ENCODE assay signal across 12 cellular contexts in the genomic region with DNA sequence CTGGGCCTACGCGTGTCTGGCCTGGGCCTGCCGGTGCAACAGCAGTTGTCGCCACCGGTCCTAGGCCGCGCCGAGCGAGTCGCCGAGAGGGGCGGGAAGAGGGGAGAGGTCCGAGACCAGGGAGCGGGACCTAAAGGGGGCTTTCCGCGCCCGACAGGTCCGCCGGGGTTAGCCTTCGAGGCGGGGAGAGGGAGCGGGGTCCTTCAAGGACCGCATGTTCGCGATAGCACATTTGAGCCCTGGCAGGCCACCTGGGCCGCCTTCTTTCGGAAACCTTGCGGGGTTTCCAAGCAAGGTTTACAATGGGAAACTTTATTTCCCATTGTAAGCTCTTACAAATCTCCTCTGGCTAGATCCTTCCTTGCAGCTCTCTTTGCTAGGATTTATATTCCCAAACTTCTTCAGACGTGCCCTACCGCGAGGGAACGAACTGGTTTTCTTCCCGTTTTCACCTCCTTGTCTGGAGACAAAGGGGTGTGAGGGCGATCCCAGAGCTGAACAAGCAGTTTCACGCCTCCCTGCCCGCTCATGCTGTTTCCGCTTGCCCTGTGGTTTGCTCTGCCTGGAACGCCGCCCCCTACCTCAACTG. TPM values are rescaled to one million over a fixed set of nuclear protein-coding genes. Genes with fewer than 3 reads are reported as not detected.
A peak's percentile ranks its signal among the peaks of the same experiment; 100 is the strongest.
DNase-seq lines count a peak whose midpoint lies in the region; ATAC-seq and TF ChIP-seq lines count a peak whose summit lies in the region.
"Had no signal": no experiment of that assay in that cellular context is flagged by ENCODE, and none has a peak within 500 bp of the region (broad histone marks: within the 10 kb centered on the region; RNA-seq: fewer than 3 reads in every experiment).

No MANE protein-coding gene starts in this region.

- peaks cover 11% of the 10 kb centered on the region for H3K4me1 Mint-ChIP-seq in activated naive CD8-positive, alpha-beta T cell (ENCODE audit: low read depth)
- peaks cover 2% of the 10 kb centered on the region for H3K4me1 Mint-ChIP-seq in activated naive CD8-positive, alpha-beta T cell treated with anti-CD3 and anti-CD28 coated beads for 36 hours
- H3K4me1 Mint-ChIP-seq in naive B cell (peaks cover 13 to 21% (median 13%) of the 10 kb centered on the region in 3 donors), type B pancreatic cell (ENCODE audit: unreplicated experiment) (peaks cover 8% of the 10 kb centered on the region)

- no peaks in the 10 kb centered on the region for H3K9me3 Mint-ChIP-seq in activated naive CD8-positive, alpha-beta T cell (ENCODE audit: low read depth)
- no peaks in the 10 kb centered on the region for H3K9me3 Mint-ChIP-seq in activated naive CD8-positive, alpha-beta T cell treated with anti-CD3 and anti-CD28 coated beads for 36 hours
- H3K9me3 Mint-ChIP-seq in naive B cell (peaks cover 0 to 10% (median 5%) of the 10 kb centered on the region in 7 donors), type B pancreatic cell (no peaks in the 10 kb centered on the region)

- DNase-seq in activated naive CD8-positive, alpha-beta T cell treated with anti-CD3 and anti-CD28 coated beads for 36 hours: no peak
- DNase-seq in coronary artery (ENCODE audit: low spot score): no peak
- DNase-seq in naive B cell: no peak
- no peak for DNase-seq in type B pancreatic cell (ENCODE audit: extremely low spot score, unreplicated experiment)
- DNase-seq in DMS153 (lab: John Stamatoyannopoulos, UW): no peak
- no peak for DNase-seq in activated effector memory CD4-positive, alpha-beta T cell treated with anti-CD3 and anti-CD28 coated beads, Interleukin-2, amount 50 U/mL, for 16 hours
- DNase-seq: thyroid gland had no signal

- ATAC-seq in naive B cell (ENCODE audit: low read depth in 2 of 2): no peak
- no peak for ATAC-seq in HG02973 (IDR thresholded peaks at IDR 0.05; ENCODE audit: unreplicated experiment)

- no peak overlapping the region for H3K27ac ChIP-seq in coronary artery
- H3K27ac ChIP-seq: thyroid gland had no signal

- H3K4me3 Mint-ChIP-seq in activated naive CD8-positive, alpha-beta T cell: peak overlapping the region; percentile 68
- H3K4me3 Mint-ChIP-seq in activated naive CD8-positive, alpha-beta T cell treated with anti-CD3 and anti-CD28 coated beads for 36 hours: no peak overlapping the region
- peak overlapping the region; percentile 7 to 76 (median 66) for H3K4me3 Mint-ChIP-seq in naive B cell
- peak overlapping the region; percentile 81 for H3K4me3 Mint-ChIP-seq in type B pancreatic cell

- H3K36me3 Mint-ChIP-seq in activated naive CD8-positive, alpha-beta T cell: peaks cover 5% of the 10 kb centered on the region
- peaks cover 1% of the 10 kb centered on the region for H3K36me3 Mint-ChIP-seq in activated naive CD8-positive, alpha-beta T cell treated with anti-CD3 and anti-CD28 coated beads for 36 hours
- H3K36me3 Mint-ChIP-seq in naive B cell (peaks cover 0 to 9% of the 10 kb centered on the region in 2 donors), type B pancreatic cell (peaks cover 3% of the 10 kb centered on the region)

- H3K27me3 Mint-ChIP-seq in activated naive CD8-positive, alpha-beta T cell: peaks cover 41% of the 10 kb centered on the region
- H3K27me3 Mint-ChIP-seq in activated naive CD8-positive, alpha-beta T cell treated with anti-CD3 and anti-CD28 coated beads for 36 hours: peaks cover 75% of the 10 kb centered on the region
- peaks cover 64 to 68% (median 67%) of the 10 kb centered on the region in 3 donors for H3K27me3 Mint-ChIP-seq in naive B cell
- peaks cover 95% of the 10 kb centered on the region for H3K27me3 Mint-ChIP-seq in type B pancreatic cell

- TF ChIP-seq CTCF in coronary artery (IDR thresholded peaks at IDR 0.05) (no peak), type B pancreatic cell (conservative IDR thresholded peaks at IDR 0.05) (no peak)

- peak overlapping the region; percentile 66 for H3K4me3 ChIP-seq in coronary artery
- H3K4me3 ChIP-seq: K562 had no signal

- no peak overlapping the region for H3K27ac Mint-ChIP-seq in activated naive CD8-positive, alpha-beta T cell
- no peak overlapping the region for H3K27ac Mint-ChIP-seq in activated naive CD8-positive, alpha-beta T cell treated with anti-CD3 and anti-CD28 coated beads for 36 hours
- H3K27ac Mint-ChIP-seq in naive B cell (peak overlapping the region in 3 of 6 donors; percentile 22 to 84 (median 29)), type B pancreatic cell (no peak overlapping the region)

RNA-seq across cellular contexts. Expression of gene SIX6, which starts 6.8 kb away (rescaled TPM):
- not detected for total RNA-seq in activated naive CD8-positive, alpha-beta T cell treated with anti-CD3 and anti-CD28 coated beads for 36 hours
- polyA plus RNA-seq in naive B cell (ENCODE audit: low read depth in 6 of 6): not detected
- total RNA-seq in type B pancreatic cell (ENCODE audit: low replicate concordance): not detected in 2 replicates
- total RNA-seq: K562; posterior vena cava; T-helper 1 cell treated with Interleukin-12 subunit alpha and Interleukin-12 subunit beta and Interleukin-4 antibody, amounts not matched to agents 30 ng/mL and 1 ng/mL, for 36 hours; thyroid gland had no signal
- polyA plus RNA-seq: K562 had no signal

RNA-seq across cellular contexts. Expression of gene C14orf39, which starts 29.9 kb away (rescaled TPM):
- total RNA-seq in activated naive CD8-positive, alpha-beta T cell treated with anti-CD3 and anti-CD28 coated beads for 36 hours: not detected
- not detected for polyA plus RNA-seq in naive B cell (ENCODE audit: low read depth in 6 of 6)
- 0.19 and 0.80 TPM in 2 replicates for total RNA-seq in type B pancreatic cell (ENCODE audit: low replicate concordance)
- total RNA-seq: T-helper 1 cell treated with Interleukin-12 subunit alpha and Interleukin-12 subunit beta and Interleukin-4 antibody, amounts not matched to agents 30 ng/mL and 1 ng/mL, for 36 hours had no signal
